Comparison of ENCODE assay signal across 1 cellular context in genomic region chr7:51261950-51262795, GRCh38.
TF ChIP-seq lines count a peak whose summit lies in the region.

No MANE protein-coding gene starts in this region.

TF ChIP-seq in H1, 55 proteins besides CTCF, POLR2A, EP300 and RAD21:
- TF ChIP-seq RBBP5 (IDR thresholded peaks at IDR 0.05; ENCODE audit: borderline replicate concordance, low read depth, low read length), result no peak
- no peak for TF ChIP-seq CBX8 (IDR thresholded peaks at IDR 0.05; ENCODE audit: borderline replicate concordance, low read depth, low read length)
- no peak for TF ChIP-seq SP4 (IDR thresholded peaks at IDR 0.05; ENCODE audit: low read length)
- no peak for TF ChIP-seq TAF7 (optimal IDR thresholded peaks at IDR 0.05; ENCODE audit: borderline replicate concordance, low read depth, low read length)
- TF ChIP-seq CHD2 (IDR thresholded peaks at IDR 0.05; ENCODE audit: low read length), result no peak
- no peak for TF ChIP-seq FOSL1 (IDR thresholded peaks at IDR 0.05; ENCODE audit: insufficient read depth, low read depth, low read length)
- no peak for TF ChIP-seq SP2 (IDR thresholded peaks at IDR 0.05; ENCODE audit: low read length)
- no peak for TF ChIP-seq RNF2 (IDR thresholded peaks at IDR 0.05; ENCODE audit: borderline replicate concordance, low read depth, low read length, missing control alignments, poor library complexity, severe bottlenecking)
- TF ChIP-seq CHD1 (IDR thresholded peaks at IDR 0.05; ENCODE audit: low read depth, low read length), result no peak
- TF ChIP-seq ZNF274 (IDR thresholded peaks at IDR 0.05; ENCODE audit: borderline replicate concordance, extremely low read depth, low read length), result no peak
- TF ChIP-seq BACH1 (IDR thresholded peaks at IDR 0.05; ENCODE audit: low read length), result no peak
- TF ChIP-seq, protein P1, sequence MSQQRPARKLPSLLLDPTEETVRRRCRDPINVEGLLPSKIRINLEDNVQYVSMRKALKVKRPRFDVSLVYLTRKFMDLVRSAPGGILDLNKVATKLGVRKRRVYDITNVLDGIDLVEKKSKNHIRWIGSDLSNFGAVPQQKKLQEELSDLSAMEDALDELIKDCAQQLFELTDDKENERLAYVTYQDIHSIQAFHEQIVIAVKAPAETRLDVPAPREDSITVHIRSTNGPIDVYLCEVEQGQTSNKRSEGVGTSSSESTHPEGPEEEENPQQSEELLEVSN (IDR thresholded peaks at IDR 0.05), result no peak
- no peak for TF ChIP-seq BCL11A (IDR thresholded peaks at IDR 0.05; ENCODE audit: low read depth in 2 of 2, low read length in 2 of 2)
- TF ChIP-seq KDM1A (IDR thresholded peaks at IDR 0.05; ENCODE audit: borderline replicate concordance, low read length), result no peak
- TF ChIP-seq POU5F1 (IDR thresholded peaks at IDR 0.05; ENCODE audit: low read depth, low read length), result no peak
- TF ChIP-seq TAF1 (IDR thresholded peaks at IDR 0.05; ENCODE audit: low read depth, low read length), result no peak
- TF ChIP-seq NRF1 (IDR thresholded peaks at IDR 0.05; ENCODE audit: low read depth, low read length), result no peak
